Comparison of ENCODE assay signal across 23 cellular contexts in the genomic region with DNA sequence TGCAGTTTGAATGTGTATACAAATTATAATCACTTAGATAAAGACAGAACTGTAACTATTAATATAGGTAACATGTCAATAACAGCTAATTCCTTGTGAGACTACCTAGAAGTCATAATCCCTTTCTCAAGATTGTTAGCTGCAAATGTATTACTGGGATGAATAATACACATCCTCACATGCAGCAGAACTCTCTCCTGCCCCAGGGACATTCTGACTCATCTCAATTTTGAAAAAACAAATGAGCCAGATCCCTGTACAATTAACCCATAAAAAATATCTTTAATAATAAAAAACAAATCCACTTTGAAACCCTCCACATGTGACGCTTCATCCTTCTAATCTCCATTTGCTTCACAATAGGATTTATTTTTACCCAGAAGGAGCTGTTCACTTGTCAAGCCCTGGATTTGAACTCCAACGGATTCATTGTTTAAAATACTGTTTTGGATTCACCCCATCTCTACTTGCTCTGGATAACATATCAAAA.
"Had no signal": no experiment of that assay in that cellular context is flagged by ENCODE, and none has a peak within 500 bp of the region (broad histone marks: within the 10 kb centered on the region; RNA-seq: fewer than 3 reads in every experiment).

No MANE protein-coding gene starts in this region.

- H3K4me3 ChIP-seq: adrenal gland, ascending aorta, coronary artery, dorsolateral prefrontal cortex, gastrocnemius medialis, hepatocyte, mucosa of descending colon, right lobe of liver, uterus had no signal

- DNase-seq: activated CD4-positive, alpha-beta T cell treated with anti-CD3 and anti-CD28 coated beads for 48 hours; activated CD4-positive, alpha-beta T cell treated with anti-CD3 and anti-CD28 coated beads, Interleukin-2, amount 50 U/mL, for 48 hours; activated CD8-positive, alpha-beta memory T cell treated with anti-CD3 and anti-CD28 coated beads for 24 hours; activated effector memory CD4-positive, alpha-beta T cell treated with Interleukin-2 at 50 U/mL for 16 hours; activated naive CD4-positive, alpha-beta T cell treated with Interleukin-2 at 50 U/mL for 16 hours; adrenal gland; dorsolateral prefrontal cortex; effector memory CD4-positive, alpha-beta T cell; erythroblast; gastrocnemius medialis; glutamatergic neuron; islet precursor cell; left cardiac atrium; left ventricle myocardium superior; mucosa of descending colon; right lobe of liver; stimulated activated CD4-positive, alpha-beta T cell treated with anti-CD3 and anti-CD28 coated beads, Interleukin-2, amount 100 ng/mL, for 48 hours; stimulated activated naive CD4-positive, alpha-beta T cell treated with Interleukin-2 at 50 U/mL for 16 hours; T-cell; uterus had no signal
